1 cellular context compared by ENCODE assay signal in the genomic region with DNA sequence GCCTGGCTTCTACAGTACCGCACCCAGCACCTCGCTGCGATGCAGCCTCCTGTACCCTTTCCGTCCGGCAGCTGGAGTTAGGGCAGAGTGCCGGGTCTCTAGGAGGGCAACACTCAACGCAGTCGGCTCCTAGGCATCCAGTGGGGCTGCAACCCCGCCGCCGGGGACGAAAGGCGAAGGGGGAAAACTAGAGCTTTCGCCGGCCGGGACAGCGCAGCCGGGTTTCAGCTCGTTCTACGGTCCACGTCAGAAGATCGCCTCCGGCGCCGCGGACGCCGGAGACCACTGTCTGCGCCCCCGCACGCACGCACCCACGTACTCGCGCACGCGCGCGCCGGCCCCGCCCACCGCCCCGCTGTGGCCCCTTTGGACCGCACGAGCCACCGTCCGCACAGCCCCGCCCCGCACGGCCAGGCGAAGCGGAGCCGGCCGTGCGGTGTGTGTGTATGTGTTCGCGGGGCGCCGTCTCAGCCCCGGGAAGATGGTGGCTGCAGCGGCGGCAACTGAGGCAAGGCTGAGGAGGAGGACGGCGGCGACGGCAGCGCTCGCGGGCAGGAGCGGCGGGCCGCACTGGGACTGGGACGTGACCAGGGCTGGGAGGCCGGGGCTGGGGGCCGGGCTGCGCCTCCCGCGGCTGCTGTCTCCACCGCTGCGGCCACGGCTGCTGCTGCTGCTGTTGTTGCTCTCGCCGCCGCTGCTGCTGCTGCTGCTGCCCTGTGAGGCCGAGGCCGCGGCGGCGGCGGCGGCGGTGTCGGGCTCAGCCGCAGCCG.
TF ChIP-seq lines count a peak whose summit lies in the region.

Gene ATRN (plus strand): TSS at position 392 of the 770 bp plus-strand sequence. CDS start 90 bp downstream, at position 482.

TF ChIP-seq in K562, 482 proteins besides CTCF, POLR2A, EP300 and RAD21 (continued from another document and continues in another):
- no peak for TF ChIP-seq CHAMP1 (IDR thresholded peaks at IDR 0.05)
- TF ChIP-seq PURB (CRISPR knock-in tag; IDR thresholded peaks at IDR 0.05; ENCODE audit: low read depth), result no peak
- no peak for TF ChIP-seq PCBP2 (IDR thresholded peaks at IDR 0.05; ENCODE audit: low read depth, low read length, poor library complexity, severe bottlenecking)
- TF ChIP-seq FOXA3 (CRISPR knock-in tag; conservative IDR thresholded peaks at IDR 0.05 in 1 of 2, IDR thresholded peaks at IDR 0.05 in 1 of 2), result peak in 1 of 2 experiments; percentile 35; a peak in 1 of 4 replicates
- TF ChIP-seq, protein P1, sequence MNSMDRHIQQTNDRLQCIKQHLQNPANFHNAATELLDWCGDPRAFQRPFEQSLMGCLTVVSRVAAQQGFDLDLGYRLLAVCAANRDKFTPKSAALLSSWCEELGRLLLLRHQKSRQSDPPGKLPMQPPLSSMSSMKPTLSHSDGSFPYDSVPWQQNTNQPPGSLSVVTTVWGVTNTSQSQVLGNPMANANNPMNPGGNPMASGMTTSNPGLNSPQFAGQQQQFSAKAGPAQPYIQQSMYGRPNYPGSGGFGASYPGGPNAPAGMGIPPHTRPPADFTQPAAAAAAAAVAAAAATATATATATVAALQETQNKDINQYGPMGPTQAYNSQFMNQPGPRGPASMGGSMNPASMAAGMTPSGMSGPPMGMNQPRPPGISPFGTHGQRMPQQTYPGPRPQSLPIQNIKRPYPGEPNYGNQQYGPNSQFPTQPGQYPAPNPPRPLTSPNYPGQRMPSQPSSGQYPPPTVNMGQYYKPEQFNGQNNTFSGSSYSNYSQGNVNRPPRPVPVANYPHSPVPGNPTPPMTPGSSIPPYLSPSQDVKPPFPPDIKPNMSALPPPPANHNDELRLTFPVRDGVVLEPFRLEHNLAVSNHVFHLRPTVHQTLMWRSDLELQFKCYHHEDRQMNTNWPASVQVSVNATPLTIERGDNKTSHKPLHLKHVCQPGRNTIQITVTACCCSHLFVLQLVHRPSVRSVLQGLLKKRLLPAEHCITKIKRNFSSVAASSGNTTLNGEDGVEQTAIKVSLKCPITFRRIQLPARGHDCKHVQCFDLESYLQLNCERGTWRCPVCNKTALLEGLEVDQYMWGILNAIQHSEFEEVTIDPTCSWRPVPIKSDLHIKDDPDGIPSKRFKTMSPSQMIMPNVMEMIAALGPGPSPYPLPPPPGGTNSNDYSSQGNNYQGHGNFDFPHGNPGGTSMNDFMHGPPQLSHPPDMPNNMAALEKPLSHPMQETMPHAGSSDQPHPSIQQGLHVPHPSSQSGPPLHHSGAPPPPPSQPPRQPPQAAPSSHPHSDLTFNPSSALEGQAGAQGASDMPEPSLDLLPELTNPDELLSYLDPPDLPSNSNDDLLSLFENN (IDR thresholded peaks at IDR 0.05; ENCODE audit: low read depth in 2 of 2, low read length in 2 of 2), result no peak
- TF ChIP-seq ZNF121 (CRISPR knock-in tag; conservative IDR thresholded peaks at IDR 0.05), result no peak; the same call in 1 of the 2 replicates
- TF ChIP-seq, protein P2, sequence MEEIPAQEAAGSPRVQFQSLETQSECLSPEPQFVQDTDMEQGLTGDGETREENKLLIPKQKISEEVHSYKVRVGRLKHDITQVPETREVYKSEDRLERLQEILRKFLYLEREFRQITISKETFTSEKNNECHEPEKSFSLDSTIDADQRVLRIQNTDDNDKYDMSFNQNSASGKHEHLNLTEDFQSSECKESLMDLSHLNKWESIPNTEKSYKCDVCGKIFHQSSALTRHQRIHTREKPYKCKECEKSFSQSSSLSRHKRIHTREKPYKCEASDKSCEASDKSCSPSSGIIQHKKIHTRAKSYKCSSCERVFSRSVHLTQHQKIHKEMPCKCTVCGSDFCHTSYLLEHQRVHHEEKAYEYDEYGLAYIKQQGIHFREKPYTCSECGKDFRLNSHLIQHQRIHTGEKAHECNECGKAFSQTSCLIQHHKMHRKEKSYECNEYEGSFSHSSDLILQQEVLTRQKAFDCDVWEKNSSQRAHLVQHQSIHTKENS (CRISPR knock-in tag; IDR thresholded peaks at IDR 0.05), result no peak
- no peak for TF ChIP-seq ZHX1 (conservative IDR thresholded peaks at IDR 0.05; ENCODE audit: low read length)
- TF ChIP-seq FOSL1 (tag; conservative IDR thresholded peaks at IDR 0.05), result 0 out of 2 replicates have a peak, but pooled peaks have one; percentile 27
- TF ChIP-seq ZNF12 (CRISPR knock-in tag; IDR thresholded peaks at IDR 0.05), result no peak; the same call in 1 of the 2 replicates
- peak; percentile 78 for TF ChIP-seq SAP30 (IDR thresholded peaks at IDR 0.05; ENCODE audit: borderline replicate concordance, insufficient read depth, low read depth, low read length, poor library complexity, severe bottlenecking)
- TF ChIP-seq ZNF253 (CRISPR knock-in tag; conservative IDR thresholded peaks at IDR 0.05), result no peak
- TF ChIP-seq RBM25 (IDR thresholded peaks at IDR 0.05; ENCODE audit: low read depth, low read length, severe bottlenecking), result peak; percentile 32
- no peak for TF ChIP-seq CBX3 (IDR thresholded peaks at IDR 0.05; ENCODE audit: borderline replicate concordance in 1 of 2, low read length in 2 of 2)
- TF ChIP-seq CBFA2T2 (conservative IDR thresholded peaks at IDR 0.05), result no peak
- TF ChIP-seq BHLHE40 (IDR thresholded peaks at IDR 0.05; ENCODE audit: low read length), result peak; percentile 69
- TF ChIP-seq, protein P3, sequence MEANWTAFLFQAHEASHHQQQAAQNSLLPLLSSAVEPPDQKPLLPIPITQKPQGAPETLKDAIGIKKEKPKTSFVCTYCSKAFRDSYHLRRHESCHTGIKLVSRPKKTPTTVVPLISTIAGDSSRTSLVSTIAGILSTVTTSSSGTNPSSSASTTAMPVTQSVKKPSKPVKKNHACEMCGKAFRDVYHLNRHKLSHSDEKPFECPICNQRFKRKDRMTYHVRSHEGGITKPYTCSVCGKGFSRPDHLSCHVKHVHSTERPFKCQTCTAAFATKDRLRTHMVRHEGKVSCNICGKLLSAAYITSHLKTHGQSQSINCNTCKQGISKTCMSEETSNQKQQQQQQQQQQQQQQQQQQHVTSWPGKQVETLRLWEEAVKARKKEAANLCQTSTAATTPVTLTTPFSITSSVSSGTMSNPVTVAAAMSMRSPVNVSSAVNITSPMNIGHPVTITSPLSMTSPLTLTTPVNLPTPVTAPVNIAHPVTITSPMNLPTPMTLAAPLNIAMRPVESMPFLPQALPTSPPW (CRISPR knock-in tag; IDR thresholded peaks at IDR 0.05), result peak; percentile 81
- peak; percentile 64 for TF ChIP-seq TBP (optimal IDR thresholded peaks at IDR 0.05; ENCODE audit: low read depth, low read length)
- TF ChIP-seq ZNF24 (IDR thresholded peaks at IDR 0.05), result no peak
- no peak for TF ChIP-seq ZZZ3 (IDR thresholded peaks at IDR 0.05)
- TF ChIP-seq NFATC3 (IDR thresholded peaks at IDR 0.05), result no peak
- no peak for TF ChIP-seq SMAD1 (IDR thresholded peaks at IDR 0.05; ENCODE audit: low read depth, low read length, partially characterized antibody)
- TF ChIP-seq ZNF395 (CRISPR knock-in tag; IDR thresholded peaks at IDR 0.05), result peak; percentile 61; the same call in 1 of the 2 replicates
- TF ChIP-seq, protein P4, sequence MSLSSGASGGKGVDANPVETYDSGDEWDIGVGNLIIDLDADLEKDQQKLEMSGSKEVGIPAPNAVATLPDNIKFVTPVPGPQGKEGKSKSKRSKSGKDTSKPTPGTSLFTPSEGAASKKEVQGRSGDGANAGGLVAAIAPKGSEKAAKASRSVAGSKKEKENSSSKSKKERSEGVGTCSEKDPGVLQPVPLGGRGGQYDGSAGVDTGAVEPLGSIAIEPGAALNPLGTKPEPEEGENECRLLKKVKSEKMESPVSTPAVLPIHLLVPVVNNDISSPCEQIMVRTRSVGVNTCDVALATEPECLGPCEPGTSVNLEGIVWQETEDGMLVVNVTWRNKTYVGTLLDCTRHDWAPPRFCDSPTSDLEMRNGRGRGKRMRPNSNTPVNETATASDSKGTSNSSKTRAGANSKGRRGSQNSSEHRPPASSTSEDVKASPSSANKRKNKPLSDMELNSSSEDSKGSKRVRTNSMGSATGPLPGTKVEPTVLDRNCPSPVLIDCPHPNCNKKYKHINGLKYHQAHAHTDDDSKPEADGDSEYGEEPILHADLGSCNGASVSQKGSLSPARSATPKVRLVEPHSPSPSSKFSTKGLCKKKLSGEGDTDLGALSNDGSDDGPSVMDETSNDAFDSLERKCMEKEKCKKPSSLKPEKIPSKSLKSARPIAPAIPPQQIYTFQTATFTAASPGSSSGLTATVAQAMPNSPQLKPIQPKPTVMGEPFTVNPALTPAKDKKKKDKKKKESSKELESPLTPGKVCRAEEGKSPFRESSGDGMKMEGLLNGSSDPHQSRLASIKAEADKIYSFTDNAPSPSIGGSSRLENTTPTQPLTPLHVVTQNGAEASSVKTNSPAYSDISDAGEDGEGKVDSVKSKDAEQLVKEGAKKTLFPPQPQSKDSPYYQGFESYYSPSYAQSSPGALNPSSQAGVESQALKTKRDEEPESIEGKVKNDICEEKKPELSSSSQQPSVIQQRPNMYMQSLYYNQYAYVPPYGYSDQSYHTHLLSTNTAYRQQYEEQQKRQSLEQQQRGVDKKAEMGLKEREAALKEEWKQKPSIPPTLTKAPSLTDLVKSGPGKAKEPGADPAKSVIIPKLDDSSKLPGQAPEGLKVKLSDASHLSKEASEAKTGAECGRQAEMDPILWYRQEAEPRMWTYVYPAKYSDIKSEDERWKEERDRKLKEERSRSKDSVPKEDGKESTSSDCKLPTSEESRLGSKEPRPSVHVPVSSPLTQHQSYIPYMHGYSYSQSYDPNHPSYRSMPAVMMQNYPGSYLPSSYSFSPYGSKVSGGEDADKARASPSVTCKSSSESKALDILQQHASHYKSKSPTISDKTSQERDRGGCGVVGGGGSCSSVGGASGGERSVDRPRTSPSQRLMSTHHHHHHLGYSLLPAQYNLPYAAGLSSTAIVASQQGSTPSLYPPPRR (CRISPR knock-in tag; IDR thresholded peaks at IDR 0.05; ENCODE audit: borderline replicate concordance), result peak; percentile 69; the same call in 1 of the 2 replicates
- TF ChIP-seq SP1 (CRISPR knock-in tag; IDR thresholded peaks at IDR 0.05), result peak; percentile 90
- TF ChIP-seq RFX5 (IDR thresholded peaks at IDR 0.05; ENCODE audit: low read depth, low read length), result no peak
- TF ChIP-seq C11orf30 (IDR thresholded peaks at IDR 0.05; ENCODE audit: low read depth), result 0 out of 2 replicates have a peak, but pooled peaks have one; percentile 7
- TF ChIP-seq, protein P5, sequence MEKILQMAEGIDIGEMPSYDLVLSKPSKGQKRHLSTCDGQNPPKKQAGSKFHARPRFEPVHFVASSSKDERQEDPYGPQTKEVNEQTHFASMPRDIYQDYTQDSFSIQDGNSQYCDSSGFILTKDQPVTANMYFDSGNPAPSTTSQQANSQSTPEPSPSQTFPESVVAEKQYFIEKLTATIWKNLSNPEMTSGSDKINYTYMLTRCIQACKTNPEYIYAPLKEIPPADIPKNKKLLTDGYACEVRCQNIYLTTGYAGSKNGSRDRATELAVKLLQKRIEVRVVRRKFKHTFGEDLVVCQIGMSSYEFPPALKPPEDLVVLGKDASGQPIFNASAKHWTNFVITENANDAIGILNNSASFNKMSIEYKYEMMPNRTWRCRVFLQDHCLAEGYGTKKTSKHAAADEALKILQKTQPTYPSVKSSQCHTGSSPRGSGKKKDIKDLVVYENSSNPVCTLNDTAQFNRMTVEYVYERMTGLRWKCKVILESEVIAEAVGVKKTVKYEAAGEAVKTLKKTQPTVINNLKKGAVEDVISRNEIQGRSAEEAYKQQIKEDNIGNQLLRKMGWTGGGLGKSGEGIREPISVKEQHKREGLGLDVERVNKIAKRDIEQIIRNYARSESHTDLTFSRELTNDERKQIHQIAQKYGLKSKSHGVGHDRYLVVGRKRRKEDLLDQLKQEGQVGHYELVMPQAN (IDR thresholded peaks at IDR 0.05; ENCODE audit: borderline replicate concordance), result no peak
